1 cellular context compared by ENCODE assay signal in genomic region chr10:70858759-70859158, GRCh38.
TF ChIP-seq lines count a peak whose summit lies in the region.

No MANE protein-coding gene starts in this region.

TF ChIP-seq in SK-N-SH, 30 proteins besides CTCF, POLR2A, EP300 and RAD21 (continued from another document):
- TF ChIP-seq MXI1 (IDR thresholded peaks at IDR 0.05; ENCODE audit: low read depth, low read length) (peak; percentile 41; the same call in 1 of the 2 replicates), POLR2AphosphoS5 (IDR thresholded peaks at IDR 0.05; ENCODE audit: low read depth, low read length) (no peak), FOSL2 (IDR thresholded peaks at IDR 0.05; ENCODE audit: borderline replicate concordance, low read depth) (no peak), FOXJ3 (CRISPR knock-in tag; IDR thresholded peaks at IDR 0.05) (peak; percentile 86), ELF1 (IDR thresholded peaks at IDR 0.05) (no peak), GABPA (IDR thresholded peaks at IDR 0.05; ENCODE audit: low read depth) (no peak), USF2 (IDR thresholded peaks at IDR 0.05; ENCODE audit: borderline replicate concordance, low read depth, low read length) (no peak), RCOR1 (IDR thresholded peaks at IDR 0.05; ENCODE audit: low read length) (peak; percentile 80), TEAD4 (IDR thresholded peaks at IDR 0.05; ENCODE audit: borderline replicate concordance, insufficient read depth) (no peak), FOXM1 (IDR thresholded peaks at IDR 0.05; ENCODE audit: low read depth) (no peak), SIN3A (IDR thresholded peaks at IDR 0.05; ENCODE audit: borderline replicate concordance, low read depth, low read length) (no peak), NFIC (IDR thresholded peaks at IDR 0.05; ENCODE audit: borderline replicate concordance) (no peak), RXRA (IDR thresholded peaks at IDR 0.05; ENCODE audit: borderline replicate concordance, low read depth) (no peak), JUND (IDR thresholded peaks at IDR 0.05) (no peak), ZBTB33 (IDR thresholded peaks at IDR 0.05; ENCODE audit: borderline replicate concordance, low read depth) (no peak), REST (IDR thresholded peaks at IDR 0.05; ENCODE audit: low read depth, low read length) (no peak), USF1 (IDR thresholded peaks at IDR 0.05; ENCODE audit: borderline replicate concordance, low read depth) (no peak), TAF1 (IDR thresholded peaks at IDR 0.05; ENCODE audit: borderline replicate concordance, low read depth, low read length) (no peak), MEF2A (IDR thresholded peaks at IDR 0.05; ENCODE audit: borderline replicate concordance, low read depth) (no peak), YY1 (IDR thresholded peaks at IDR 0.05; ENCODE audit: low read depth) (no peak), NRF1 (IDR thresholded peaks at IDR 0.05; ENCODE audit: low read depth, low read length) (no peak)
